In the genomic region with DNA sequence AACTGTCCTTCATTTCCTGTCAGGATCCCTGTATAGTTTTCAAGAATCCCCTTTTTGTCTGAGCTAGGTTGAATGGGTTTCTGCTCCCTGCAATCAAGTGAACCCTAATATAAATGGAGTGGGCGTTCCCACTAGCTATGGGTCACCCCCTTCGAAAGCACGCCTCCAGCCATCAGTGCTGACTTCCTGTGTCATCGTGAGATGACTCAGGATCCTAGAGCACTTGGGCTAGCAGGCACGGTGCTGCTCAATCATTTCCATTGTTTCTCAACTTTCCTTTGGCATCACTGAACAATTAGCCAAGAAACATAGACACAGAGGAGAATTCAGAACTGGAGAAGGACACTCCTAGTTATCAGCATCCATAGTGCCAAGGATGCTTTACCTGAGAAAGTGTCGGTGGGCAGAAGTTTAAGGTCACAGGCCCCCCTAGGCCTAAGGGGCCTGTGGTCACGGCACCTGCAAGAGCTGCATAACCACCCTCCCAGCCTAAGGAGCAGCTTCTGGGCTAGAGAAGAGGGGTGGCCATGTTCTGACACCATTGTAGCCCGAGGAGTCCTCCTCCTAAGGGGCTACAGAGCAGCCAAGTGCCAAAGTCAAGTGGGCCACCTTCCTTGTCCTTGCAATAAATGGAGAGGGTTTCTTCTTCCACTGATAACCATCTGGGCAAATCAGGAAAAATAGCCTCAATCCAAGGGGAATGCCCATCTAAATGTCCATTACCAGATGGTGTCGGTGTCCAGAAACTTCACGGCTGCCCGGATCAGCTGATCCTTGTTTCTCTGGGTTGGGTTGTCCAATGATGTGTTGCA, we compare ENCODE assay signal across 8 cellular contexts. TPM values are rescaled to one million over a fixed set of nuclear protein-coding genes. Genes with fewer than 3 reads are reported as not detected.
DNase-seq lines count a peak whose midpoint lies in the region; ATAC-seq and TF ChIP-seq lines count a peak whose summit lies in the region.

No MANE protein-coding gene starts in this region.

- no peak for ATAC-seq in right cardiac atrium
- no peak for ATAC-seq in HG03354 (IDR thresholded peaks at IDR 0.05; ENCODE audit: poor library complexity, severe bottlenecking, unreplicated experiment)

- no peak overlapping the region for H2AK5ac ChIP-seq in mesendoderm (ENCODE audit: low read length)

- no peaks in the 10 kb centered on the region for H3K4me1 ChIP-seq in right cardiac atrium (ENCODE audit: control insufficient read depth, insufficient read depth, low read length)
- peaks cover 2% of the 10 kb centered on the region for H3K4me1 ChIP-seq in mesendoderm (ENCODE audit: control insufficient read depth, low read depth, low read length)

- no peak overlapping the region for H3K23ac ChIP-seq in mesendoderm (ENCODE audit: low read length)

- H3K79me1 ChIP-seq in mesendoderm (ENCODE audit: low read length) = no peaks in the 10 kb centered on the region

- H2BK5ac ChIP-seq in mesendoderm (ENCODE audit: low read length) = no peak overlapping the region

- no peak overlapping the region for H2BK15ac ChIP-seq in mesendoderm (replicated peaks; ENCODE audit: low read depth)

- H3K4ac ChIP-seq in mesendoderm (ENCODE audit: low read depth, low read length) = no peak overlapping the region

- H4K8ac ChIP-seq in mesendoderm (ENCODE audit: low read depth, low read length) = no peak overlapping the region

- H3K18ac ChIP-seq in mesendoderm (ENCODE audit: low read length) = no peak overlapping the region

- intact Hi-C loops in right cardiac atrium (cut with DNase I) (loop anchor here in 2 of 4 donors (10.0 kb wide), 1 partner anchor 131 kb away; no protein-coding TSS in a partner anchor), cardiac septum (cut with DNase I) (no loop called here)

- TF ChIP-seq CTCF in epithelial cell of esophagus (IDR thresholded peaks at IDR 0.05; ENCODE audit: insufficient read depth, low read depth, low read length, missing control alignments) = peak; percentile 1

- H3K36me3 ChIP-seq in mesendoderm (ENCODE audit: control insufficient read depth, insufficient read depth, low read length) = no peaks in the 10 kb centered on the region

- no peak overlapping the region for H3K56ac ChIP-seq in mesendoderm (ENCODE audit: low read length)

- 73% methylated on average over 11 of the region's 11 CpGs for WGBS in right cardiac atrium
- WGBS in mesendoderm (ENCODE audit: extremely low coverage, insufficient coverage, low lambda C conversion rate) = no CpG with 5 or more reads among the region's 11 CpGs

- H3K27me3 ChIP-seq in right cardiac atrium (ENCODE audit: control insufficient read depth, insufficient read depth) (no peaks in the 10 kb centered on the region), mesendoderm (ENCODE audit: insufficient read depth, low read length, poor library complexity) (no peaks in the 10 kb centered on the region)

- no peaks in the 10 kb centered on the region for H3K79me2 ChIP-seq in mesendoderm (ENCODE audit: control insufficient read depth, insufficient read depth, low read length)

- H3K9ac ChIP-seq in mesendoderm (ENCODE audit: low read length) = no peak overlapping the region

- DNase-seq in right cardiac atrium (no peak), cardiac septum (ENCODE audit: low spot score) (no peak), LHCN-M2 (ENCODE audit: low read depth) (peak; percentile 61), epithelial cell of esophagus (ENCODE audit: low read depth) (peak; percentile 93), superior temporal gyrus (ENCODE audit: extremely low spot score) (peak; percentile 29), NCI-H1436 treated with DMSO at 0.1 percent for 48 hours (lab: John Stamatoyannopoulos, UW) (no peak), mesendoderm (no peak)

- H2BK120ac ChIP-seq in mesendoderm (ENCODE audit: low read depth, low read length) = no peak overlapping the region

- no peak overlapping the region for H3K4me2 ChIP-seq in mesendoderm (ENCODE audit: low read length)

- no peaks in the 10 kb centered on the region for H3K9me3 ChIP-seq in right cardiac atrium (ENCODE audit: control insufficient read depth, low read length)

- no peak overlapping the region for H3K4me3 ChIP-seq in right cardiac atrium (ENCODE audit: low read length)
- no peak overlapping the region for H3K4me3 ChIP-seq in epithelial cell of esophagus (ENCODE audit: low read length)
- no peak overlapping the region for H3K4me3 ChIP-seq in mesendoderm (ENCODE audit: low read length)

- H3K27ac ChIP-seq in right cardiac atrium (ENCODE audit: low read length) (peak overlapping the region; percentile 34), mesendoderm (ENCODE audit: low read depth, low read length) (no peak overlapping the region)

- no peak overlapping the region for H4K5ac ChIP-seq in mesendoderm (ENCODE audit: low read length)

RNA-seq across cellular contexts. Expression of a gene that starts 13.2 kb away (rescaled TPM):
- total RNA-seq in right cardiac atrium (10 to 100 TPM; 22.0 to 31.6 (median 29.3) TPM), cardiac septum (31.5 TPM), LHCN-M2 (2014; rRNA removed) (12.6 and 12.8 TPM in 2 replicates)
- polyA plus RNA-seq in right cardiac atrium = 33.6 TPM
- 14.9 TPM for polyA plus RNA-seq in LHCN-M2 (2012)
- polyA plus RNA-seq in mesendoderm (2013, experiment 1 of 2) = 15.1 TPM
- 15.9 TPM for polyA plus RNA-seq in mesendoderm (2013, experiment 2 of 2)

RNA-seq across cellular contexts. Expression of a gene that starts 13.4 kb away (rescaled TPM):
- total RNA-seq in right cardiac atrium (10 to 100 TPM; 13.8 to 20.7 (median 15.5) TPM), cardiac septum (17.9 TPM), LHCN-M2 (2014; rRNA removed) (6.0 and 6.8 TPM in 2 replicates)
- polyA plus RNA-seq in right cardiac atrium = 8.1 TPM
- polyA plus RNA-seq in LHCN-M2 (2012) = 4.8 TPM
- polyA plus RNA-seq in mesendoderm (2013, experiment 1 of 2) = 5.5 TPM
- polyA plus RNA-seq in mesendoderm (2013, experiment 2 of 2) = 4.6 TPM

RNA-seq across cellular contexts. Expression of a gene that starts 53.1 kb away (rescaled TPM):
- total RNA-seq in right cardiac atrium (1 to 10 TPM; 1.4 to 3.2 (median 2.3) TPM), cardiac septum (1.9 TPM), LHCN-M2 (2014; rRNA removed) (0.06 and 1.1 TPM in 2 replicates)
- 1.5 TPM for polyA plus RNA-seq in right cardiac atrium
- polyA plus RNA-seq in LHCN-M2 (2012) = 1.4 TPM
- 0.13 TPM for polyA plus RNA-seq in mesendoderm (2013, experiment 1 of 2)
- 0.13 TPM for polyA plus RNA-seq in mesendoderm (2013, experiment 2 of 2)

RNA-seq across cellular contexts. Expression of a gene that starts 53.6 kb away (rescaled TPM):
- total RNA-seq in right cardiac atrium = 100 to 1,000 TPM; 196 to 248 (median 227) TPM
- polyA plus RNA-seq in right cardiac atrium = 176 TPM
- 261 TPM for total RNA-seq in cardiac septum
- 39.2 and 111 TPM in 2 replicates for total RNA-seq in LHCN-M2 (2014; rRNA removed)
- 48.1 TPM for polyA plus RNA-seq in LHCN-M2 (2012)
- polyA plus RNA-seq in mesendoderm (2013, experiment 1 of 2) = 4.7 TPM
- polyA plus RNA-seq in mesendoderm (2013, experiment 2 of 2) = 5.2 TPM

Comparison
In these comparisons a context has a peak if more than half of its experiments do, and no peak if none do; other contexts are left out.
1. DNase-seq: peak in LHCN-M2 (single experiment), epithelial cell of esophagus (single experiment) and superior temporal gyrus (single experiment); none in right cardiac atrium (0 of 3), cardiac septum (single experiment), NCI-H1436 treated with DMSO at 0.1 percent for 48 hours (single experiment) and mesendoderm (single experiment).